In genomic region chr2:198347349-198347748, GRCh38 we compare ENCODE assay signal across 28 cellular contexts.
"Had no signal": no experiment of that assay in that cellular context is flagged by ENCODE, and none has a peak within 500 bp of the region (broad histone marks: within the 10 kb centered on the region; RNA-seq: fewer than 3 reads in every experiment).

No MANE protein-coding gene starts in this region.

- H3K4me3 Mint-ChIP-seq: activated B cell treated with CpG ODN at 0.5 μM for 24 hours; activated CD8-positive, alpha-beta memory T cell treated with anti-CD3 and anti-CD28 coated beads, Interleukin-2, amount 10 ng/mL, durations not matched to agents 7 days and 5 days; activated CD8-positive, alpha-beta T cell treated with anti-CD3 and anti-CD28 coated beads, Interleukin-2, amount 10 ng/mL, durations not matched to agents 7 days and 5 days; activated naive CD4-positive, alpha-beta T cell treated with anti-CD3 and anti-CD28 coated beads, Interleukin-2, amount 50 U/mL, for 24 hours; activated naive CD8-positive, alpha-beta T cell treated with anti-CD3 and anti-CD28 coated beads, Interleukin-2, amount 50 U/mL, for 24 hours; central memory CD8-positive, alpha-beta T cell; naive B cell; nephron progenitor cell; T-helper 17 cell had no signal

- H3K27ac ChIP-seq: epithelial cell of prostate, esophagus squamous epithelium, left lung, pancreas, psoas muscle, sigmoid colon, tibial nerve had no signal

- H3K36me3 ChIP-seq: esophagus squamous epithelium, left lung, pancreas, sigmoid colon, tibial nerve had no signal

- H3K4me3 ChIP-seq: esophagus squamous epithelium, left lung, lung, pancreas, psoas muscle, sigmoid colon, tibial nerve had no signal

- H3K4me1 ChIP-seq: esophagus squamous epithelium, left lung, pancreas, psoas muscle, sigmoid colon, tibial nerve had no signal

- ATAC-seq: activated CD8-positive, alpha-beta memory T cell treated with anti-CD3 and anti-CD28 coated beads, Interleukin-2, amount 10 ng/mL, durations not matched to agents 7 days and 5 days; activated CD8-positive, alpha-beta T cell treated with anti-CD3 and anti-CD28 coated beads, Interleukin-2, amount 10 ng/mL, durations not matched to agents 7 days and 5 days; activated naive CD8-positive, alpha-beta T cell treated with anti-CD3 and anti-CD28 coated beads, Interleukin-2, amount 50 U/mL, for 24 hours; left lung; pancreas; psoas muscle; T-helper 17 cell had no signal

- H3K9me3 ChIP-seq: esophagus squamous epithelium, left lung, pancreas, psoas muscle, sigmoid colon, tibial nerve had no signal

- H3K4me1 Mint-ChIP-seq: activated B cell treated with CpG ODN at 0.5 μM for 24 hours; activated CD8-positive, alpha-beta memory T cell treated with anti-CD3 and anti-CD28 coated beads, Interleukin-2, amount 10 ng/mL, durations not matched to agents 7 days and 5 days; activated naive CD4-positive, alpha-beta T cell treated with anti-CD3 and anti-CD28 coated beads, Interleukin-2, amount 50 U/mL, for 24 hours; activated naive CD8-positive, alpha-beta T cell treated with anti-CD3 and anti-CD28 coated beads, Interleukin-2, amount 50 U/mL, for 24 hours; central memory CD8-positive, alpha-beta T cell; naive B cell; nephron progenitor cell had no signal

- H3K36me3 Mint-ChIP-seq: activated CD8-positive, alpha-beta memory T cell treated with anti-CD3 and anti-CD28 coated beads, Interleukin-2, amount 10 ng/mL, durations not matched to agents 7 days and 5 days; activated naive CD4-positive, alpha-beta T cell treated with anti-CD3 and anti-CD28 coated beads, Interleukin-2, amount 50 U/mL, for 24 hours; naive B cell had no signal

- DNase-seq: activated B cell treated with CpG ODN at 0.5 μM for 24 hours; activated CD4-positive, alpha-beta T cell treated with anti-CD3 and anti-CD28 coated beads, Interleukin-2, amount 50 U/mL, for 1 hour; activated CD8-positive, alpha-beta memory T cell treated with anti-CD3 and anti-CD28 coated beads, Interleukin-2, amount 10 ng/mL, durations not matched to agents 7 days and 5 days; activated CD8-positive, alpha-beta T cell treated with anti-CD3 and anti-CD28 coated beads, Interleukin-2, amount 10 ng/mL, durations not matched to agents 7 days and 5 days; activated naive CD8-positive, alpha-beta T cell treated with anti-CD3 and anti-CD28 coated beads, Interleukin-2, amount 50 U/mL, for 24 hours; activated T-cell treated with anti-CD3 and anti-CD28 coated beads, Interleukin-2, amount 50 U/mL, for 48 hours; amygdala; dermis blood vessel endothelial cell; effector CD4-positive, alpha-beta T cell; esophagus squamous epithelium; left lung; naive B cell; nephron progenitor cell; pancreas; psoas muscle; sigmoid colon; small intestine; stimulated activated CD4-positive, alpha-beta T cell treated with anti-CD3 and anti-CD28 coated beads, Interleukin-15, amount 100 ng/mL, for 24 hours; stimulated activated CD4-positive, alpha-beta T cell treated with anti-CD3 and anti-CD28 coated beads, Interleukin-2, amount 100 ng/mL, for 24 hours; stimulated activated naive CD4-positive, alpha-beta T cell treated with Interleukin-2 at 50 U/mL for 16 hours; T-helper 17 cell; T1000 had no signal

- H3K9me3 Mint-ChIP-seq: activated B cell treated with CpG ODN at 0.5 μM for 24 hours; activated naive CD4-positive, alpha-beta T cell treated with anti-CD3 and anti-CD28 coated beads, Interleukin-2, amount 50 U/mL, for 24 hours; activated naive CD8-positive, alpha-beta T cell treated with anti-CD3 and anti-CD28 coated beads, Interleukin-2, amount 50 U/mL, for 24 hours; activated T-helper 2 cell treated with anti-CD3 and anti-CD28 coated beads, Interferon-gamma antibody, Interleukin-2, Interleukin-4, amounts not matched to agents 10 μg/mL and 5 μg/mL and 100 μg/mL, durations not matched to agents 14 hours and 24 hours and 36 hours; central memory CD8-positive, alpha-beta T cell; naive B cell; nephron progenitor cell had no signal

- H3K27ac Mint-ChIP-seq: activated B cell treated with CpG ODN at 0.5 μM for 24 hours; activated CD8-positive, alpha-beta memory T cell treated with anti-CD3 and anti-CD28 coated beads, Interleukin-2, amount 10 ng/mL, durations not matched to agents 7 days and 5 days; activated CD8-positive, alpha-beta T cell treated with anti-CD3 and anti-CD28 coated beads, Interleukin-2, amount 10 ng/mL, durations not matched to agents 7 days and 5 days; activated naive CD4-positive, alpha-beta T cell treated with anti-CD3 and anti-CD28 coated beads, Interleukin-2, amount 50 U/mL, for 24 hours; activated naive CD8-positive, alpha-beta T cell treated with anti-CD3 and anti-CD28 coated beads, Interleukin-2, amount 50 U/mL, for 24 hours; activated T-helper 2 cell treated with anti-CD3 and anti-CD28 coated beads, Interferon-gamma antibody, Interleukin-2, Interleukin-4, amounts not matched to agents 10 μg/mL and 5 μg/mL and 100 μg/mL, durations not matched to agents 14 hours and 24 hours and 36 hours; naive B cell; nephron progenitor cell; T-helper 17 cell had no signal

- H3K27me3 ChIP-seq: esophagus squamous epithelium, pancreas, sigmoid colon, tibial nerve had no signal
